ENCODE assay signal across 7 cellular contexts in the genomic region with DNA sequence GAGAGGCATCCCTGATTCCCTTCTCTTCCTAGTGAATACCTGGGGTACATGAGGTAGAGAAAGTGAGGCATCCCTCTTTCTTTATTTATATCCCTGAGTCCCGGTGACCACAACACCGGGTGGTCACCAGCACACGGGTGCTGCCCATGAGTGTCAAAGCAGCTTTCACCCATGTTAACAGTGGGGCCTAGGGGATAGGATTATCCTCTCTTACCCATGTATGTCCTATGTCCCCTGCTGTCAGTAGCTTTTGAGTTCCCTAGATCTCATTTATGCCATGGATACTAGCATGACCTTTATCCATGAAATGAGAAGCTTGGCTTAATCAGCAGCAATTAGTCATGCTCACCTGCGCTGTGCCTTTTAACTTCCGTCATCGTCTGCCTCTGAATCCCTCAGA.
"Had no signal": no experiment of that assay in that cellular context is flagged by ENCODE, and none has a peak within 500 bp of the region (broad histone marks: within the 10 kb centered on the region; RNA-seq: fewer than 3 reads in every experiment).

No MANE protein-coding gene starts in this region.

- DNase-seq: GM23248, H9, HCEC 1CT, HFFc6, KBM-7 had no signal

- H3K27ac Mint-ChIP-seq: H9, HFFc6 had no signal

- H3K4me3 Mint-ChIP-seq: H9, HFFc6, IgD-negative memory B cell had no signal

- H3K9ac ChIP-seq: GM23248, KMS-11 had no signal

- H3K4me3 ChIP-seq: GM23248 had no signal

- H3K27me3 Mint-ChIP-seq: IgD-negative memory B cell had no signal

- H3K27ac ChIP-seq: GM23248, KMS-11 had no signal
